ENCODE assay signal across 26 cellular contexts in genomic region chr13:50712882-50713281, GRCh38.
DNase-seq lines count a peak whose midpoint lies in the region; ATAC-seq and TF ChIP-seq lines count a peak whose summit lies in the region.
"Had no signal": no experiment of that assay in that cellular context is flagged by ENCODE, and none has a peak within 500 bp of the region (broad histone marks: within the 10 kb centered on the region; RNA-seq: fewer than 3 reads in every experiment).

No MANE protein-coding gene starts in this region.

- no peaks in the 10 kb centered on the region for H3K27me3 ChIP-seq in neural cell (ENCODE audit: insufficient read depth, low read depth, low read length)
- H3K27me3 ChIP-seq: foreskin keratinocyte, heart left ventricle, SJCRH30 had no signal

- no peak overlapping the region for H3K4me3 ChIP-seq in neural cell (ENCODE audit: low read length)
- H3K4me3 ChIP-seq: coronary artery, HAP-1, prostate gland, SJCRH30 had no signal

- no peak overlapping the region for H3K27ac ChIP-seq in neural cell (ENCODE audit: low read length)
- H3K27ac ChIP-seq: foreskin keratinocyte, prostate gland, SJCRH30 had no signal

- H3K9ac ChIP-seq in neural cell (ENCODE audit: low read length): no peak overlapping the region

- TF ChIP-seq EP300 in neural cell (conservative IDR thresholded peaks at IDR 0.05; ENCODE audit: poor library complexity, severe bottlenecking): no peak

- no peaks in the 10 kb centered on the region for H3K27me3 Mint-ChIP-seq in brain
- H3K27me3 Mint-ChIP-seq: activated B cell treated with CpG ODN at 0.5 μM for 24 hours; activated CD4-positive, alpha-beta memory T cell treated with anti-CD3 and anti-CD28 coated beads for 36 hours; stimulated activated memory B cell treated with anti-CD40 and anti-IgM and Interleukin-4, amounts not matched to agents 10 μg/mL and 1 μg/mL and 100 μg/mL, for 72 hours had no signal

- peak overlapping the region in 2 of 5 experiments; percentile 24 to 28 for H3K4me3 Mint-ChIP-seq in brain
- H3K4me3 Mint-ChIP-seq: activated CD4-positive, alpha-beta memory T cell treated with anti-CD3 and anti-CD28 coated beads for 36 hours; stimulated activated memory B cell treated with anti-CD40 and anti-IgM and Interleukin-4, amounts not matched to agents 10 μg/mL and 1 μg/mL and 100 μg/mL, for 72 hours had no signal

- H3F3A ChIP-seq in neural cell (ENCODE audit: insufficient read depth, low read length, poor library complexity, severe bottlenecking): no peaks in the 10 kb centered on the region

- no peaks in the 10 kb centered on the region for H3K79me2 ChIP-seq in neural cell (replicated peaks; ENCODE audit: insufficient read depth, low read length)

- H3K9me2 ChIP-seq in neural cell (ENCODE audit: insufficient read depth, low read length): no peaks in the 10 kb centered on the region

- peaks cover 0 to 8% (median 4%) of the 10 kb centered on the region in 5 experiments for H3K9me3 Mint-ChIP-seq in brain
- H3K9me3 Mint-ChIP-seq: activated B cell treated with CpG ODN at 0.5 μM for 24 hours; activated CD4-positive, alpha-beta memory T cell treated with anti-CD3 and anti-CD28 coated beads for 36 hours; CD8-positive, alpha-beta T cell; stimulated activated memory B cell treated with anti-CD40 and anti-IgM and Interleukin-4, amounts not matched to agents 10 μg/mL and 1 μg/mL and 100 μg/mL, for 72 hours had no signal

- no peaks in the 10 kb centered on the region for H3K36me3 ChIP-seq in neural cell (ENCODE audit: insufficient read depth, low read length)
- H3K36me3 ChIP-seq: HAP-1, heart left ventricle, prostate gland, SJCRH30 had no signal

- ATAC-seq in HG02610 (IDR thresholded peaks at IDR 0.05; ENCODE audit: unreplicated experiment): no peak
- ATAC-seq in HG03354 (IDR thresholded peaks at IDR 0.05; ENCODE audit: poor library complexity, severe bottlenecking, unreplicated experiment): no peak
- ATAC-seq: CD8-positive, alpha-beta T cell; foreskin keratinocyte; sciatic nerve; stimulated activated memory B cell treated with anti-CD40 and anti-IgM and Interleukin-4, amounts not matched to agents 10 μg/mL and 1 μg/mL and 100 μg/mL, for 72 hours had no signal

- H4K20me1 ChIP-seq in neural cell (ENCODE audit: insufficient read depth): no peaks in the 10 kb centered on the region

- peaks cover 56% of the 10 kb centered on the region for H3K4me1 Mint-ChIP-seq in brain

- no peak for TF ChIP-seq CTCF in brain (conservative IDR thresholded peaks at IDR 0.05)
- no peak for TF ChIP-seq CTCF in neural cell (IDR thresholded peaks at IDR 0.05; ENCODE audit: poor library complexity, severe bottlenecking)

- H2AFZ ChIP-seq in neural cell (ENCODE audit: low read depth, low read length): no peak overlapping the region

- TF ChIP-seq RAD21 in neural cell (conservative IDR thresholded peaks at IDR 0.05): no peak

- DNase-seq in DMS 273 (lab: John Stamatoyannopoulos, UW; ENCODE audit: unreplicated experiment) (peak; percentile 90), NCI-H1694 treated with DMSO at 0.1 percent for 48 hours (lab: John Stamatoyannopoulos, UW) (peak; percentile 74), NCI-H146 treated with DMSO at 0.1 percent for 48 hours (lab: John Stamatoyannopoulos, UW; ENCODE audit: unreplicated experiment) (no peak)
- DNase-seq: activated B cell treated with CpG ODN at 0.5 μM for 24 hours; activated CD4-positive, alpha-beta memory T cell treated with anti-CD3 and anti-CD28 coated beads for 36 hours; activated CD8-positive, alpha-beta memory T cell treated with anti-CD3 and anti-CD28 coated beads, Interleukin-2, amount 50 U/mL, for 4 hours; activated naive CD4-positive, alpha-beta T cell treated with anti-CD3 and anti-CD28 coated beads, Interleukin-2, amount 50 U/mL, for 16 hours; CD8-positive, alpha-beta T cell; DMS153; foreskin keratinocyte; heart left ventricle; KG1; mammary epithelial cell; MM.1S; NCI-H1417 treated with DMSO at 0.1 percent for 48 hours; SJCRH30; stimulated activated CD4-positive, alpha-beta T cell treated with anti-CD3 and anti-CD28 coated beads, Interleukin-4, amount 100 ng/mL, for 4 hours had no signal

- H3K27ac Mint-ChIP-seq in brain: peak overlapping the region in 4 of 5 experiments; percentile 2 to 83 (median 56)
- H3K27ac Mint-ChIP-seq: activated CD4-positive, alpha-beta memory T cell treated with anti-CD3 and anti-CD28 coated beads for 36 hours; CD8-positive, alpha-beta T cell had no signal

- H3K36me3 Mint-ChIP-seq in brain: no peaks in the 10 kb centered on the region
- H3K36me3 Mint-ChIP-seq: activated CD4-positive, alpha-beta memory T cell treated with anti-CD3 and anti-CD28 coated beads for 36 hours; CD8-positive, alpha-beta T cell; stimulated activated memory B cell treated with anti-CD40 and anti-IgM and Interleukin-4, amounts not matched to agents 10 μg/mL and 1 μg/mL and 100 μg/mL, for 72 hours had no signal

- H3K4me2 ChIP-seq in neural cell (ENCODE audit: low read length): no peak overlapping the region

- H3K9me3 ChIP-seq in neural cell (ENCODE audit: low read length): no peaks in the 10 kb centered on the region
- H3K9me3 ChIP-seq: HAP-1, heart left ventricle, prostate gland, SJCRH30 had no signal

TF ChIP-seq in neural cell, 6 proteins besides CTCF, POLR2A, EP300 and RAD21:
- TF ChIP-seq SMC3 (conservative IDR thresholded peaks at IDR 0.05; ENCODE audit: poor library complexity) (no peak), REST (IDR thresholded peaks at IDR 0.05; ENCODE audit: borderline replicate concordance) (peak; percentile 23), MXI1 (conservative IDR thresholded peaks at IDR 0.05; ENCODE audit: poor library complexity, severe bottlenecking) (no peak), POLR2AphosphoS5 (IDR thresholded peaks at IDR 0.05) (no peak), TAF1 (IDR thresholded peaks at IDR 0.05; ENCODE audit: low read depth) (no peak), EZH2 (IDR thresholded peaks at IDR 0.05; ENCODE audit: borderline replicate concordance, insufficient read depth, low read length, poor library complexity, severe bottlenecking) (no peak)
